ENCODE assay signal across 9 cellular contexts in genomic region chr11:16738949-16739262, GRCh38. TPM values are rescaled to one million over a fixed set of nuclear protein-coding genes. Genes with fewer than 3 reads are reported as not detected.
A peak's percentile ranks its signal among the peaks of the same experiment; 100 is the strongest.
DNase-seq lines count a peak whose midpoint lies in the region; ATAC-seq and TF ChIP-seq lines count a peak whose summit lies in the region.
"Had no signal": no experiment of that assay in that cellular context is flagged by ENCODE, and none has a peak within 500 bp of the region (broad histone marks: within the 10 kb centered on the region; RNA-seq: fewer than 3 reads in every experiment).

No MANE protein-coding gene starts in this region.

- peak; percentile 43 for DNase-seq in stimulated activated naive CD4-positive, alpha-beta T cell treated with Interleukin-2 at 50 U/mL for 16 hours (lab: John Stamatoyannopoulos, UW)
- DNase-seq in stimulated activated naive CD4-positive, alpha-beta T cell (lab: John Stamatoyannopoulos, UW) = no peak
- DNase-seq in lower lobe of right lung (no peak), SW 1271 (lab: John Stamatoyannopoulos, UW) (no peak), activated gamma-delta T cell (lab: John Stamatoyannopoulos, UW) (no peak), NCI-H446 treated with DMSO at 0.1 percent for 48 hours (lab: John Stamatoyannopoulos, UW) (no peak), kidney glomerular epithelial cell (lab: John Stamatoyannopoulos, UW) (no peak)

- H3K4me3 ChIP-seq in lower lobe of right lung = peak overlapping the region; percentile 75

- no peak overlapping the region for H3K27ac Mint-ChIP-seq in activated T-helper 17 cell treated with anti-CD3 and anti-CD28 coated beads, Interleukin-2, amount 50 U/mL, for 72 hours
- H3K27ac Mint-ChIP-seq: activated T-cell treated with anti-CD3 and anti-CD28 coated beads, Interleukin-2, amount 50 U/mL, for 24 hours had no signal

- H3K9me3 ChIP-seq in lower lobe of right lung = no peaks in the 10 kb centered on the region

- no peak for TF ChIP-seq CTCF in lower lobe of right lung (IDR thresholded peaks at IDR 0.05)

- H3K27ac ChIP-seq in lower lobe of right lung = peak overlapping the region; percentile 98

- peaks cover 30% of the 10 kb centered on the region for H3K36me3 Mint-ChIP-seq in activated T-helper 17 cell treated with anti-CD3 and anti-CD28 coated beads, Interleukin-2, amount 50 U/mL, for 72 hours (ENCODE audit: low read depth)

- H3K4me1 ChIP-seq in lower lobe of right lung = peaks cover 39% of the 10 kb centered on the region

- no peaks in the 10 kb centered on the region for H3K27me3 ChIP-seq in lower lobe of right lung (ENCODE audit: low read depth)

- no peak overlapping the region for H3K4me3 Mint-ChIP-seq in activated T-helper 17 cell treated with anti-CD3 and anti-CD28 coated beads, Interleukin-2, amount 50 U/mL, for 72 hours
- H3K4me3 Mint-ChIP-seq: activated T-cell treated with anti-CD3 and anti-CD28 coated beads, Interleukin-2, amount 50 U/mL, for 24 hours had no signal

- ATAC-seq in activated T-helper 17 cell treated with anti-CD3 and anti-CD28 coated beads, Interleukin-2, amount 50 U/mL, for 72 hours (replicated peaks) = peak; percentile 25
- peak in 1 of 2 donors; percentile 33 for ATAC-seq in lower lobe of right lung

- H3K36me3 ChIP-seq in lower lobe of right lung = peaks cover 14% of the 10 kb centered on the region

- intact Hi-C loops in lower lobe of right lung (cut with DNase I) = no loop called here

- H3K4me1 Mint-ChIP-seq in activated T-helper 17 cell treated with anti-CD3 and anti-CD28 coated beads, Interleukin-2, amount 50 U/mL, for 72 hours = peaks cover 16% of the 10 kb centered on the region

- H3K9me3 Mint-ChIP-seq in activated T-helper 17 cell treated with anti-CD3 and anti-CD28 coated beads, Interleukin-2, amount 50 U/mL, for 72 hours = no peaks in the 10 kb centered on the region
- H3K9me3 Mint-ChIP-seq: activated T-cell treated with anti-CD3 and anti-CD28 coated beads, Interleukin-2, amount 50 U/mL, for 24 hours had no signal

- H3K27me3 Mint-ChIP-seq in activated T-helper 17 cell treated with anti-CD3 and anti-CD28 coated beads, Interleukin-2, amount 50 U/mL, for 72 hours = no peaks in the 10 kb centered on the region
- H3K27me3 Mint-ChIP-seq: activated T-cell treated with anti-CD3 and anti-CD28 coated beads, Interleukin-2, amount 50 U/mL, for 24 hours had no signal

RNA-seq across cellular contexts. Expression of gene C11orf58, which starts 0.5 kb away (rescaled TPM):
- total RNA-seq in activated T-helper 17 cell treated with anti-CD3 and anti-CD28 coated beads, Interleukin-2, amount 50 U/mL, for 72 hours = 100 to 1,000 TPM; 122 to 126 TPM
- 104 TPM for total RNA-seq in lower lobe of right lung
